8 cellular contexts compared by ENCODE assay signal in the genomic region with DNA sequence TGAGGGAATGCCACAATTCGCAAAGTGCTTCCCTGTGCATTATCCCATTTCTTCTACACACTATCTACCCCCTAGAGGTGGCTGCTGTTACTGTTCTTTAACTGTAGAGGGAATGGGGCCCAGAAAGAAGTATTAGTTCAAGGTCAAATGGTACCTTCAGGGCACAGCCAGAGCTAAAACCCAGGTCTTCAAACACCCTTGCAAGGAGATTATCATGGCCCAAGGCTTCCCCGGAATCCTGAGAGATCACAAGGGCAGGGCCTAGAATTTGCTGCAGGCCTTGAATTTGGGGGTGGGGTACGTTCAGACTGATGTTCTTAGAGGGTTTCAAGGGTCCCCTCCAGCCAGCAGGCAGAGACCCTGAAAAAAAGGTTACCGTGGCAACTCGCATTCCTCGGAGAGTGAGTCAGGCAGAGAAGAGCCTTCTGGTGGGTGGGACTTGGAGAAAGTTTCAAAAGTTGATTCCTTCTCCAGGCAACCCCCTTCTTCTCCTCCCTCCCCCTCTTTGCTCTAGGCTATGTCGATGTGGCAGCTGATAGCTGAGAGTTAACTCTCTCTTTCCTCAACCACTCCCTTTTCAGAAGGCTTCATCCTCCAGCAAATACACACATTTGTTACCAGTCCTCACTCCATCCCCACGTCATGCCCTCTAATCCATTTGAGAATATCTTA. TPM values are rescaled to one million over a fixed set of nuclear protein-coding genes. Genes with fewer than 3 reads are reported as not detected.
DNase-seq lines count a peak whose midpoint lies in the region; ATAC-seq, FAIRE-seq and TF ChIP-seq lines count a peak whose summit lies in the region.

No MANE protein-coding gene starts in this region.

- no peak overlapping the region for H2AK5ac ChIP-seq in H1 (ENCODE audit: low read depth, low read length)

- H3K27ac ChIP-seq in H1 (ENCODE audit: low read depth, low read length): 0 out of 2 replicates have a peak overlapping the region, but pooled peaks have one; percentile 39

- no peaks in the 10 kb centered on the region for H3K9me3 Mint-ChIP-seq in natural killer cell treated with Interleukin-12 subunit alpha and Interleukin-12 subunit beta and Interleukin-15 and Interleukin-18, amount 100 ng/mL, for 72 hours

- H3K23ac ChIP-seq in H1 (ENCODE audit: insufficient read length): no peak overlapping the region

- no peak overlapping the region for H4K5ac ChIP-seq in H1 (ENCODE audit: insufficient read length, low read depth, low read length)

- no peak overlapping the region for H2BK12ac ChIP-seq in H1 (ENCODE audit: low read depth, low read length)

- no peak overlapping the region for H3K14ac ChIP-seq in H1 (ENCODE audit: insufficient read length)

- no peaks in the 10 kb centered on the region for H3K27me3 ChIP-seq in Loucy (ENCODE audit: insufficient read depth, low read length, poor library complexity, severe bottlenecking)
- H3K27me3 ChIP-seq in H1 (replicated peaks in 1 of 4; ENCODE audit: control insufficient read depth in 3 of 4, extremely low read depth in 1 of 4, insufficient read depth in 3 of 4, low read length in 3 of 4): no peaks in the 10 kb centered on the region

- H3K4me1 Mint-ChIP-seq in natural killer cell treated with Interleukin-12 subunit alpha and Interleukin-12 subunit beta and Interleukin-15 and Interleukin-18, amount 100 ng/mL, for 72 hours (ENCODE audit: low read depth in 2 of 2): peaks cover 11 to 14% of the 10 kb centered on the region in 2 donors

- no peaks in the 10 kb centered on the region for H3K36me3 ChIP-seq in Loucy (ENCODE audit: insufficient read depth, low read length)
- 0 out of 8 replicates have a peak, but pooled peaks cover 0 to 3% (median 0%) of the 10 kb centered on the region in 4 experiments for H3K36me3 ChIP-seq in H1 (ENCODE audit: control insufficient read depth in 2 of 4, insufficient read depth in 4 of 4, low read length in 3 of 4)

- peak; percentile 12 to 21; a peak in 2 of 4 replicates for TF ChIP-seq RAD21 in H1 (IDR thresholded peaks at IDR 0.05 in 1 of 2, conservative IDR thresholded peaks at IDR 0.05 in 1 of 2; ENCODE audit: low read depth in 2 of 2, low read length in 2 of 2)

- H3K79me2 ChIP-seq in Loucy (ENCODE audit: insufficient read depth, low read length) (no peaks in the 10 kb centered on the region), H1 (ENCODE audit: control insufficient read depth in 1 of 2, insufficient read depth in 2 of 2, low read length in 2 of 2) (peaks cover 3 to 19% of the 10 kb centered on the region in 2 experiments)

- H2BK120ac ChIP-seq in H1 (replicated peaks; ENCODE audit: low read depth, low read length): peak overlapping the region; percentile 15

- H3K9me3 ChIP-seq in Loucy (ENCODE audit: insufficient read depth, low read depth, low read length): no peaks in the 10 kb centered on the region
- no peaks in the 10 kb centered on the region for H3K9me3 ChIP-seq in H1 (ENCODE audit: insufficient read depth in 2 of 2, low read depth in 1 of 2, low read length in 1 of 2)

- TF ChIP-seq EP300 in H1 (IDR thresholded peaks at IDR 0.05; ENCODE audit: borderline replicate concordance in 1 of 2, low read depth in 2 of 2, low read length in 2 of 2): no peak

- peak; percentile 76 for FAIRE-seq in H1 (lab: Jason Lieb, UNC)

- H3K27me3 Mint-ChIP-seq in natural killer cell treated with Interleukin-12 subunit alpha and Interleukin-12 subunit beta and Interleukin-15 and Interleukin-18, amount 100 ng/mL, for 72 hours: peaks cover 24 to 45% of the 10 kb centered on the region in 2 donors

- no peak overlapping the region for H4K8ac ChIP-seq in H1 (ENCODE audit: extremely low read depth, insufficient read depth, low read length)

- no peak for ATAC-seq in natural killer cell treated with Interleukin-12 subunit alpha and Interleukin-12 subunit beta and Interleukin-15 and Interleukin-18, amount 100 ng/mL, for 72 hours
- ATAC-seq in HG03342 (IDR thresholded peaks at IDR 0.05; ENCODE audit: unreplicated experiment): no peak

- no peak overlapping the region for H4K91ac ChIP-seq in H1 (replicated peaks; ENCODE audit: insufficient read length, low read length)

- H2BK15ac ChIP-seq in H1 (ENCODE audit: low read length): peak overlapping the region; percentile 88; the same call in 1 of the 2 replicates

- peak overlapping the region; percentile 15 for H3K4ac ChIP-seq in H1 (replicated peaks; ENCODE audit: insufficient read length, low read depth, low read length)

- POLR2A ChIA-PET in H1 (lab: Charles Lee; ENCODE audit: partially characterized antibody): interaction anchor here (0.6 to 2.1 kb wide), 14 partner anchors 10 to 664 kb away, joined by 3 to 9 read pairs (median 4); a partner anchor contains a TSS

- no peak overlapping the region for H3K27ac Mint-ChIP-seq in natural killer cell treated with Interleukin-12 subunit alpha and Interleukin-12 subunit beta and Interleukin-15 and Interleukin-18, amount 100 ng/mL, for 72 hours

- no peak overlapping the region for H3K56ac ChIP-seq in H1 (replicated peaks; ENCODE audit: insufficient read length, low read depth, low read length)

- H3K79me1 ChIP-seq in H1 (ENCODE audit: low read depth, low read length): peaks cover 3% of the 10 kb centered on the region

- DNase-seq in AG20443 (ENCODE audit: low spot score): peak; percentile 69
- peak; percentile 72 to 82 for DNase-seq in H1 (ENCODE audit: low read depth in 1 of 2, low spot score in 2 of 2)
- peak; percentile 40 for DNase-seq in midbrain (lab: John Stamatoyannopoulos, UW)
- DNase-seq in stimulated activated CD4-positive, alpha-beta T cell treated with anti-CD3 and anti-CD28 coated beads, Interleukin-12 subunit alpha, Interleukin-12 subunit beta, amount 100 ng/mL, for 4 hours: no peak
- no peak for DNase-seq in natural killer cell treated with Interleukin-12 subunit alpha and Interleukin-12 subunit beta and Interleukin-15 and Interleukin-18, amount 100 ng/mL, for 72 hours (ENCODE audit: low spot score)
- no peak for DNase-seq in NCI-H187 (lab: John Stamatoyannopoulos, UW)

- no peaks in the 10 kb centered on the region for H3K36me3 Mint-ChIP-seq in natural killer cell treated with Interleukin-12 subunit alpha and Interleukin-12 subunit beta and Interleukin-15 and Interleukin-18, amount 100 ng/mL, for 72 hours

- no peak overlapping the region for H3K4me3 Mint-ChIP-seq in natural killer cell treated with Interleukin-12 subunit alpha and Interleukin-12 subunit beta and Interleukin-15 and Interleukin-18, amount 100 ng/mL, for 72 hours

- H3K4me2 ChIP-seq in Loucy (ENCODE audit: low read depth, low read length, poor library complexity, severe bottlenecking): peak overlapping the region; percentile 82
- H3K4me2 ChIP-seq in H1 (ENCODE audit: insufficient read depth in 1 of 2, low read depth in 2 of 2, low read length in 2 of 2): peak overlapping the region; percentile 90 to 92

- WGBS in H1 (ENCODE audit: extremely low coverage in 1 of 2, insufficient coverage in 1 of 2, insufficient read length in 1 of 2, insufficient replicate concordance in 2 of 2, low coverage in 1 of 2, low lambda C conversion rate in 2 of 2, missing lambda C conversion rate in 1 of 2), 2 experiments: 14% methylated on average over 8 of the region's 8 CpGs; no CpG with 5 or more reads in 1 of the 2 experiments

- CTCF ChIA-PET in H1 (lab: Charles Lee; ENCODE audit: partially characterized antibody): interaction anchor here (0.6 to 43.0 kb wide), 14 partner anchors 12 to 337 kb away, joined by 3 to 991 read pairs (median 6); a partner anchor contains a TSS

- H3F3A ChIP-seq in Loucy (ENCODE audit: low read depth): no peaks in the 10 kb centered on the region; the same call in 1 of the 2 replicates

- H4K20me1 ChIP-seq in Loucy (ENCODE audit: insufficient read depth, low read length, poor library complexity, severe bottlenecking) (no peaks in the 10 kb centered on the region), H1 (replicated peaks in 1 of 2; ENCODE audit: control insufficient read depth in 1 of 2, insufficient read depth in 2 of 2, low read length in 2 of 2) (no peaks in the 10 kb centered on the region)

- H2AFZ ChIP-seq in Loucy (ENCODE audit: low read length) (no peak overlapping the region), H1 (ENCODE audit: low read length) (no peak overlapping the region)

- 0 out of 3 replicates have a peak, but pooled peaks of 1 of the 2 experiments have one; percentile 41 for TF ChIP-seq POLR2A in H1 (IDR thresholded peaks at IDR 0.05; ENCODE audit: control extremely low read depth in 1 of 2, low read depth in 2 of 2, low read length in 2 of 2)

- H2BK5ac ChIP-seq in H1 (ENCODE audit: low read depth, low read length): peak overlapping the region; percentile 84; the same call in 1 of the 2 replicates

- peaks cover 40% of the 10 kb centered on the region for H3K4me1 ChIP-seq in Loucy (ENCODE audit: insufficient read depth, low read length, poor library complexity, severe bottlenecking)
- H3K4me1 ChIP-seq in H1 (replicated peaks in 1 of 4; ENCODE audit: control insufficient read depth in 3 of 4, insufficient read depth in 4 of 4, low read length in 3 of 4): peaks cover 3 to 23% (median 15%) of the 10 kb centered on the region in 4 experiments

- peak overlapping the region; percentile 99; the same call in 1 of the 2 replicates for H2BK20ac ChIP-seq in H1 (ENCODE audit: low read length)

- peak overlapping the region; percentile 62; the same call in 1 of the 2 replicates for H3K18ac ChIP-seq in H1 (ENCODE audit: extremely low read depth, low read length)

- H3K9me2 ChIP-seq in Loucy (replicated peaks; ENCODE audit: low read depth, low read length): no peaks in the 10 kb centered on the region

- H3K23me2 ChIP-seq in H1 (ENCODE audit: low read depth, low read length): peaks cover 12% of the 10 kb centered on the region; the same call in 1 of the 2 replicates

- peak; percentile 63 for TF ChIP-seq CTCF in Loucy (conservative IDR thresholded peaks at IDR 0.05; ENCODE audit: low read length)
- TF ChIP-seq CTCF in H1 (IDR thresholded peaks at IDR 0.05; ENCODE audit: control extremely low read depth in 1 of 3, insufficient read depth in 1 of 3, low read depth in 1 of 3, low read length in 3 of 3): peak in 1 of 3 experiments; percentile 52; a peak in 1 of 4 replicates

- no peak overlapping the region for H3K4me3 ChIP-seq in Loucy (ENCODE audit: low read length, poor library complexity, severe bottlenecking)
- H3K4me3 ChIP-seq in H1 (ENCODE audit: extremely low read depth in 1 of 4, insufficient read depth in 2 of 4, low read depth in 3 of 4, low read length in 4 of 4): peak overlapping the region; percentile 16 to 75 (median 50); a peak in 7 of 8 replicates

- H3K9ac ChIP-seq in Loucy (ENCODE audit: low read depth, low read length, poor library complexity, severe bottlenecking): peak overlapping the region; percentile 71
- H3K9ac ChIP-seq in H1 (replicated peaks in 1 of 4; ENCODE audit: extremely low read depth in 1 of 4, low read depth in 3 of 4, low read length in 3 of 4): peak overlapping the region in 3 of 4 experiments; percentile 22 to 57 (median 26); a peak in 3 of 7 replicates

RNA-seq across cellular contexts. Expression of a gene that starts 1.9 kb away (rescaled TPM):
- total RNA-seq in H1 (2021; fragmentation: NEBNext Ultra II Directional; extraction: Animal tissue kit (Norgen Biotek cat#: 25700)): 438 and 452 TPM in 2 replicates
- 375 and 434 TPM in 2 replicates for polyA plus RNA-seq in H1 (2011; rRNA removed)
- 385 TPM for polyA plus RNA-seq in H1 (2011; cell fraction: cytosol; rRNA removed)
- polyA plus RNA-seq in H1 (2011; cell fraction: nucleus; rRNA removed): 501 TPM
- 385 to 537 TPM (median 495 TPM) in 4 replicates for polyA plus RNA-seq in H1 (2012, experiment 1 of 2)
- polyA plus RNA-seq in H1 (2012, experiment 2 of 2): 164 TPM
- polyA plus RNA-seq in H1 (2013, experiment 1 of 2): 450 TPM
- 478 TPM for polyA plus RNA-seq in H1 (2013, experiment 2 of 2)
- 271 and 297 TPM in 2 replicates for polyA minus RNA-seq in H1 (2011; rRNA and poly(A)+ RNA removed)
- 203 TPM for polyA minus RNA-seq in H1 (2011; cell fraction: cytosol; rRNA and poly(A)+ RNA removed)
- polyA minus RNA-seq in H1 (2011; cell fraction: nucleus; rRNA and poly(A)+ RNA removed): 95.3 TPM
- total RNA-seq in natural killer cell treated with Interleukin-12 subunit alpha and Interleukin-12 subunit beta and Interleukin-15 and Interleukin-18, amount 100 ng/mL, for 72 hours: not detected

Comparison
In these comparisons a context has a peak if more than half of its experiments do, and no peak if none do; other contexts are left out.
1. DNase-seq: peak in AG20443 (single experiment), H1 (2 of 2) and midbrain (single experiment); none in stimulated activated CD4-positive, alpha-beta T cell treated with anti-CD3 and anti-CD28 coated beads, Interleukin-12 subunit alpha, Interleukin-12 subunit beta, amount 100 ng/mL, for 4 hours (single experiment), natural killer cell treated with Interleukin-12 subunit alpha and Interleukin-12 subunit beta and Interleukin-15 and Interleukin-18, amount 100 ng/mL, for 72 hours (single experiment) and NCI-H187 (0 of 2).
2. RNA of a gene that starts 1.9 kb away (total RNA-seq): 438 to 452 TPM in H1; not detected in natural killer cell treated with Interleukin-12 subunit alpha and Interleukin-12 subunit beta and Interleukin-15 and Interleukin-18, amount 100 ng/mL, for 72 hours; every median in the first group is over 100 times any median in the second.